ENCODE assay signal across 9 cellular contexts in genomic region chr9:13928988-13929387, GRCh38.
"Had no signal": no experiment of that assay in that cellular context is flagged by ENCODE, and none has a peak within 500 bp of the region (broad histone marks: within the 10 kb centered on the region; RNA-seq: fewer than 3 reads in every experiment).

No MANE protein-coding gene starts in this region.

- H3K4me3 Mint-ChIP-seq: HFFc6, IgD-negative memory B cell had no signal

- H3K27me3 Mint-ChIP-seq: IgD-negative memory B cell had no signal

- H3K9me3 ChIP-seq: HAP-1 had no signal

- H3K4me3 ChIP-seq: GM23248, HAP-1 had no signal

- H3K36me3 Mint-ChIP-seq: IgD-negative memory B cell had no signal

- H3K4me1 ChIP-seq: HAP-1 had no signal

- H3K4me1 Mint-ChIP-seq: IgD-negative memory B cell had no signal

- DNase-seq: GM23248, GOT3, H7, HFFc6, KBM-7 had no signal

- H3K27ac ChIP-seq: GM23248 had no signal

- H2AFZ ChIP-seq: GM23248 had no signal

- FAIRE-seq: HTR-8/SVneo had no signal

- H3K36me3 ChIP-seq: HAP-1 had no signal

- ATAC-seq: HCT116 had no signal

- H3K27ac Mint-ChIP-seq: HFFc6, IgD-negative memory B cell had no signal

- H3K9ac ChIP-seq: GM23248 had no signal

- H3K9me3 Mint-ChIP-seq: HFFc6 had no signal
